17 cellular contexts compared by ENCODE assay signal in the genomic region with DNA sequence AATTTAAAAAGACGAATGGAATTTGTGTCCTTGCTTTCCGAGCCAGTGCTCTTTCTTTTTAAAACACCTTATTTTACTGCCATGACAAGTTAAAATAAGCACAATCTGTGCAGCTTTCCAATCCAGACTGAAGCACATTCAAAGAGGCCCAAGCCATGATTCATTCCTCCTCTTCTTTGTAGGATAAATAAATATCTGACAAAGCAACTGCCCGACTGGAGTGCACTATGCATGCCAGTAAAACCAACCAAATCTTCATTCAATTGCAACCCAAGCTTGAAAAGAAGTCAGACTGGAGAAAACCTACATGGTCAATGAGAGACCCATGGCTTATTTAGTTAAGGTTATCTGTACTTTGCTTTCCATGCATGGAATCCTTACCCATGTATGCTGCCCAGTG.
DNase-seq lines count a peak whose midpoint lies in the region; ATAC-seq, FAIRE-seq and TF ChIP-seq lines count a peak whose summit lies in the region.
"Had no signal": no experiment of that assay in that cellular context is flagged by ENCODE, and none has a peak within 500 bp of the region (broad histone marks: within the 10 kb centered on the region; RNA-seq: fewer than 3 reads in every experiment).

No MANE protein-coding gene starts in this region.

- no peak overlapping the region for H2BK12ac ChIP-seq in neuronal stem cell (ENCODE audit: low read length)

- H3K18ac ChIP-seq in neuronal stem cell (ENCODE audit: low read length): no peak overlapping the region

- H3K9ac ChIP-seq in astrocyte (ENCODE audit: low read length) (no peak overlapping the region), neuronal stem cell (ENCODE audit: low read depth, low read length, poor library complexity) (no peak overlapping the region)

- no peak for DNase-seq in activated naive CD8-positive, alpha-beta T cell treated with anti-CD3 and anti-CD28 coated beads, Interleukin-2, amount 50 U/mL, for 24 hours
- peak; percentile 87 for DNase-seq in astrocyte (ENCODE audit: low read depth)
- DNase-seq in NOMO-1 treated with DMSO at 0.1 percent for 48 hours (lab: John Stamatoyannopoulos, UW; ENCODE audit: unreplicated experiment): no peak
- DNase-seq in neuronal stem cell (ENCODE audit: low spot score): no peak
- DNase-seq in DMS79 treated with DMSO at 0.1 percent for 48 hours (lab: John Stamatoyannopoulos, UW): no peak
- DNase-seq: activated CD8-positive, alpha-beta memory T cell treated with anti-CD3 and anti-CD28 coated beads, Interleukin-2, amount 10 ng/mL, durations not matched to agents 7 days and 5 days; activated naive CD4-positive, alpha-beta T cell; NCI-H1048; NCI-H774; stimulated activated CD4-positive, alpha-beta T cell treated with anti-CD3 and anti-CD28 coated beads, Interleukin-4, amount 100 ng/mL, for 24 hours; trophoblast cell had no signal

- H3K4me1 ChIP-seq in astrocyte (ENCODE audit: insufficient read depth, low read length) (peaks cover 14% of the 10 kb centered on the region), gastroesophageal sphincter (peaks cover 5 to 61% (median 24%) of the 10 kb centered on the region in 3 donors), neuronal stem cell (ENCODE audit: control insufficient read depth in 2 of 2, insufficient read depth in 1 of 2, low read depth in 1 of 2, low read length in 2 of 2) (peaks cover 0 to 6% of the 10 kb centered on the region in 2 donors)

- no peak overlapping the region for H3K4me3 Mint-ChIP-seq in activated naive CD8-positive, alpha-beta T cell
- H3K4me3 Mint-ChIP-seq in activated naive CD8-positive, alpha-beta T cell treated with anti-CD3 and anti-CD28 coated beads, Interleukin-2, amount 50 U/mL, for 24 hours: no peak overlapping the region
- no peak overlapping the region for H3K4me3 Mint-ChIP-seq in astrocyte (ENCODE audit: unreplicated experiment)
- H3K4me3 Mint-ChIP-seq: activated CD8-positive, alpha-beta memory T cell treated with anti-CD3 and anti-CD28 coated beads, Interleukin-2, amount 10 ng/mL, durations not matched to agents 7 days and 5 days; memory B cell had no signal

- no peak overlapping the region for H3K4ac ChIP-seq in neuronal stem cell (ENCODE audit: low read length)

- H3K9me3 Mint-ChIP-seq in activated naive CD8-positive, alpha-beta T cell (ENCODE audit: low read depth): no peaks in the 10 kb centered on the region
- peaks cover 3% of the 10 kb centered on the region for H3K9me3 Mint-ChIP-seq in activated naive CD8-positive, alpha-beta T cell treated with anti-CD3 and anti-CD28 coated beads, Interleukin-2, amount 50 U/mL, for 24 hours
- H3K9me3 Mint-ChIP-seq in astrocyte (ENCODE audit: unreplicated experiment): no peaks in the 10 kb centered on the region
- H3K9me3 Mint-ChIP-seq: memory B cell had no signal

- no peaks in the 10 kb centered on the region for H3K27me3 Mint-ChIP-seq in activated naive CD8-positive, alpha-beta T cell
- H3K27me3 Mint-ChIP-seq in activated naive CD8-positive, alpha-beta T cell treated with anti-CD3 and anti-CD28 coated beads, Interleukin-2, amount 50 U/mL, for 24 hours: no peaks in the 10 kb centered on the region
- no peaks in the 10 kb centered on the region for H3K27me3 Mint-ChIP-seq in astrocyte (ENCODE audit: low read depth, unreplicated experiment)
- H3K27me3 Mint-ChIP-seq: activated CD8-positive, alpha-beta memory T cell treated with anti-CD3 and anti-CD28 coated beads, Interleukin-2, amount 10 ng/mL, durations not matched to agents 7 days and 5 days; memory B cell had no signal

- H3K27ac Mint-ChIP-seq in activated naive CD8-positive, alpha-beta T cell: peak overlapping the region; percentile 64
- H3K27ac Mint-ChIP-seq in activated naive CD8-positive, alpha-beta T cell treated with anti-CD3 and anti-CD28 coated beads, Interleukin-2, amount 50 U/mL, for 24 hours: no peak overlapping the region
- H3K27ac Mint-ChIP-seq in astrocyte (ENCODE audit: unreplicated experiment): no peak overlapping the region
- H3K27ac Mint-ChIP-seq: activated CD8-positive, alpha-beta memory T cell treated with anti-CD3 and anti-CD28 coated beads, Interleukin-2, amount 10 ng/mL, durations not matched to agents 7 days and 5 days had no signal

- H2AFZ ChIP-seq in astrocyte (ENCODE audit: low read depth, low read length) (no peak overlapping the region), neuronal stem cell (ENCODE audit: low read length) (no peak overlapping the region)

- FAIRE-seq in astrocyte (lab: Jason Lieb, UNC): no peak
- FAIRE-seq: endometrium had no signal

- H3K4me3 ChIP-seq in astrocyte (ENCODE audit: insufficient read depth, low read depth, low read length) (no peak overlapping the region), gastroesophageal sphincter (no peak overlapping the region), neuronal stem cell (ENCODE audit: low read length in 2 of 2) (no peak overlapping the region)

- no peak overlapping the region for H2BK15ac ChIP-seq in neuronal stem cell (ENCODE audit: low read length)

- H3K23ac ChIP-seq in neuronal stem cell (ENCODE audit: low read depth, low read length, poor library complexity): no peak overlapping the region

- ATAC-seq in activated naive CD8-positive, alpha-beta T cell treated with anti-CD3 and anti-CD28 coated beads, Interleukin-2, amount 50 U/mL, for 24 hours: no peak
- ATAC-seq in gastroesophageal sphincter (peak; percentile 82), HG03442 (IDR thresholded peaks at IDR 0.05; ENCODE audit: unreplicated experiment) (no peak)
- ATAC-seq: activated CD4-positive, CD25-positive, alpha-beta regulatory T cell treated with anti-CD3 and anti-CD28 coated beads, Interleukin-2, amount 50 U/mL, for 24 hours; activated CD8-positive, alpha-beta memory T cell treated with anti-CD3 and anti-CD28 coated beads, Interleukin-2, amount 10 ng/mL, durations not matched to agents 7 days and 5 days had no signal

- no peak overlapping the region for H4K91ac ChIP-seq in neuronal stem cell (ENCODE audit: low read depth, low read length, poor library complexity)

- H3K36me3 ChIP-seq in astrocyte (ENCODE audit: insufficient read depth, low read length) (no peaks in the 10 kb centered on the region), gastroesophageal sphincter (peaks cover 0 to 25% of the 10 kb centered on the region in 2 donors), neuronal stem cell (replicated peaks in 1 of 2; ENCODE audit: control insufficient read depth in 2 of 2, insufficient read depth in 2 of 2, low read length in 2 of 2) (no peaks in the 10 kb centered on the region)

- peak overlapping the region; percentile 61 for H3K4me2 ChIP-seq in astrocyte (ENCODE audit: low read length)
- H3K4me2 ChIP-seq in neuronal stem cell (ENCODE audit: insufficient read depth, low read length, poor library complexity, severe bottlenecking): no peak overlapping the region

- no peak for TF ChIP-seq CTCF in astrocyte (IDR thresholded peaks at IDR 0.05; ENCODE audit: insufficient read depth, low read depth, low read length)
- TF ChIP-seq CTCF in gastroesophageal sphincter (IDR thresholded peaks at IDR 0.05): no peak

- TF ChIP-seq EP300 in gastroesophageal sphincter (IDR thresholded peaks at IDR 0.05): no peak

- no peak overlapping the region for H3K14ac ChIP-seq in neuronal stem cell (ENCODE audit: low read length)

- H2AK5ac ChIP-seq in neuronal stem cell (ENCODE audit: low read depth, low read length): no peak overlapping the region

- peaks cover 27% of the 10 kb centered on the region for H3K36me3 Mint-ChIP-seq in activated naive CD8-positive, alpha-beta T cell
- H3K36me3 Mint-ChIP-seq in activated naive CD8-positive, alpha-beta T cell treated with anti-CD3 and anti-CD28 coated beads, Interleukin-2, amount 50 U/mL, for 24 hours (ENCODE audit: low read depth): peaks cover 64% of the 10 kb centered on the region
- peaks cover 2% of the 10 kb centered on the region for H3K36me3 Mint-ChIP-seq in astrocyte (ENCODE audit: low read depth, unreplicated experiment)

- no peak overlapping the region for H2BK120ac ChIP-seq in neuronal stem cell (ENCODE audit: low read depth, low read length)

- H3K9me3 ChIP-seq in astrocyte (ENCODE audit: insufficient read depth, low read depth, low read length) (no peaks in the 10 kb centered on the region), gastroesophageal sphincter (no peaks in the 10 kb centered on the region), neuronal stem cell (replicated peaks in 1 of 2; ENCODE audit: control insufficient read depth in 2 of 2, insufficient read depth in 1 of 2, low read depth in 1 of 2, low read length in 2 of 2) (peaks cover 0 to 2% of the 10 kb centered on the region in 2 donors)

- no peak overlapping the region for H3K27ac ChIP-seq in astrocyte (ENCODE audit: low read depth, low read length)
- H3K27ac ChIP-seq in gastroesophageal sphincter: peak overlapping the region; percentile 62 to 75 (median 68)
- no peak overlapping the region for H3K27ac ChIP-seq in neuronal stem cell (replicated peaks; ENCODE audit: low read length)

- no peak overlapping the region for H2BK5ac ChIP-seq in neuronal stem cell (ENCODE audit: low read length)

- no peaks in the 10 kb centered on the region for H3K79me1 ChIP-seq in neuronal stem cell (ENCODE audit: low read depth, low read length)

- H3K27me3 ChIP-seq in astrocyte (ENCODE audit: insufficient read depth, low read length): no peaks in the 10 kb centered on the region
- H3K27me3 ChIP-seq in gastroesophageal sphincter: no peaks in the 10 kb centered on the region
- no peaks in the 10 kb centered on the region for H3K27me3 ChIP-seq in neuronal stem cell (ENCODE audit: control insufficient read depth in 3 of 3, insufficient read depth in 3 of 3, low read depth in 1 of 3, low read length in 3 of 3)

- H3K4me1 Mint-ChIP-seq in activated naive CD8-positive, alpha-beta T cell (ENCODE audit: low read depth): peaks cover 64% of the 10 kb centered on the region
- H3K4me1 Mint-ChIP-seq in activated naive CD8-positive, alpha-beta T cell treated with anti-CD3 and anti-CD28 coated beads, Interleukin-2, amount 50 U/mL, for 24 hours: peaks cover 52% of the 10 kb centered on the region
- peaks cover 17% of the 10 kb centered on the region for H3K4me1 Mint-ChIP-seq in astrocyte (ENCODE audit: low read depth, unreplicated experiment)

- TF ChIP-seq POLR2A in gastroesophageal sphincter (IDR thresholded peaks at IDR 0.05): no peak

- no peaks in the 10 kb centered on the region for H4K20me1 ChIP-seq in astrocyte (ENCODE audit: insufficient read depth, low read length)

- WGBS in gastroesophageal sphincter (ENCODE audit: low coverage in 1 of 2), 2 donors: 23 to 32% methylated on average over 3 of the region's 3 CpGs
- WGBS in neuronal stem cell (ENCODE audit: extremely low coverage in 2 of 2, insufficient read length in 2 of 2, insufficient replicate concordance in 1 of 2), 2 donors: no CpG with 5 or more reads among the region's 3 CpGs

- no peaks in the 10 kb centered on the region for H3K79me2 ChIP-seq in astrocyte (ENCODE audit: insufficient read depth, low read length)

- H4K8ac ChIP-seq in neuronal stem cell (ENCODE audit: low read depth, low read length): no peak overlapping the region

Comparison
In these comparisons a context has a peak if more than half of its experiments do, and no peak if none do; other contexts are left out.
1. H3K27ac ChIP-seq: peak in gastroesophageal sphincter (4 of 4); none in astrocyte (single experiment) and neuronal stem cell (single experiment).